In the genomic region with DNA sequence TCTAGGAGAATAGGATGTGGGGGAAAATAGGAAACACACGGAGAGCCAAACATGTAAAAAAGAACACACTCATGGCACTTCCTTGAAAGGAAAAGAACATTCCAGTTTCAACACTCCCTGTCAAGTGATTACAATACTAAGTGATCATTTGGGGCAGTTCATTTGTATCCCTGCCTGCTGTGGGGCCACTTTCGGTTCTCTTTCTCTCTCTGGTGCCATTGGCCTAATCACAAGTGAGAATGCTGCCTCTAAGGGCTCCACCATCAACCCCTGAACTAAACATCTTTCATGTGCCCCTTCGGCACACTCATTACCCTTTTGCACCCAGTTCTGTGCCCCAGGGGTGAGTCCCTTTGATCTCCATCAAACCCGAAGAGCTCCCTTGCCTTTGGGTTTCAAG, we compare ENCODE assay signal across 9 cellular contexts.
"Had no signal": no experiment of that assay in that cellular context is flagged by ENCODE, and none has a peak within 500 bp of the region (broad histone marks: within the 10 kb centered on the region; RNA-seq: fewer than 3 reads in every experiment).

No MANE protein-coding gene starts in this region.

- H3K4me3 ChIP-seq: GM23248, HAP-1 had no signal

- H3K4me1 ChIP-seq: HAP-1 had no signal

- H3K9me3 ChIP-seq: HAP-1 had no signal

- ATAC-seq: HCT116, HepG2 had no signal

- H3K9ac ChIP-seq: GM23248 had no signal

- DNase-seq: GM23248, GOT3, H7, HFFc6, KBM-7 had no signal

- H3K27ac ChIP-seq: GM23248, HL-60 had no signal

- H2AFZ ChIP-seq: GM23248 had no signal

- H3K36me3 ChIP-seq: HAP-1 had no signal
